Comparison of ENCODE assay signal across 9 cellular contexts in the genomic region with DNA sequence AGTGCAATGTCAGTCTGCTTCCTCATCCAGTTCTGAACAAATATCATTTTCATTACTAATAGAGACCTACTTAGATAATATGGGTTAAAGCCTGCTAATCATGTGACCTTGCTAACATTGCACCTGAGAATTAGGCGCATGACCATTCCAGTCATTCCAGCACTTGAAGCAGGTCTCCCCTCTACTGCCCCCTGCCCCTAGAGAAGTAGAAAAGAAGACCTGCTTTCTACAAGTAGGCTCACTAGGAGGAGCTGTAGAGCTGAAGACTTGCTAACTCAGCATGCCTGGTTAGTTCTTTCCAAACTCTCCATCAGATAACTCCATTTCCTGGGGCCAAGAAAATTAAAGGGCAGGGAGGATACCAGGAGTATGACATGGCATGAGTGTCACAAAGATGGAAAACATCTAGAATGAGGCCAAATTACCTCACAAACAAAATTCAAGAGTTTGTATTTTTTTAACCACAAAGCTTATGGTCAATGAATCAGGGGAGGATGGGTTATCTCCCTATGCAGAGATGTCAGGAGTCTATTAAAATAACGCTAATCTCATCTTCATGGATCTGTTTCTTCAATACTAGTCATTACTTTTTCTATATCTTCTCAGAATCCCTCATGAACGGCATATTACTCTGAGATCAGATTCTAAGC. TPM values are rescaled to one million over a fixed set of nuclear protein-coding genes. Genes with fewer than 3 reads are reported as not detected.
DNase-seq lines count a peak whose midpoint lies in the region; ATAC-seq and TF ChIP-seq lines count a peak whose summit lies in the region.
"Not testable (repeated sequence)": the region's sequence is repeated elsewhere in the genome, so short reads cannot be mapped to it uniquely, and the experiment has no call there.
"Had no signal": no experiment of that assay in that cellular context is flagged by ENCODE, and none has a peak within 500 bp of the region (broad histone marks: within the 10 kb centered on the region; RNA-seq: fewer than 3 reads in every experiment).

No MANE protein-coding gene starts in this region.

- H3K27me3 ChIP-seq in body of pancreas, result not testable (repeated sequence)

- DNase-seq in A172 (ENCODE audit: low spot score), result peak; percentile 81
- peak; percentile 32 for DNase-seq in GM04504 (ENCODE audit: low read depth)
- DNase-seq in KBM-7, result peak; percentile 65
- DNase-seq in NCI-H510A treated with DMSO at 0.1 percent for 48 hours (lab: John Stamatoyannopoulos, UW), result peak; percentile 10
- DNase-seq in T-cell, result peak in 8 of 34 experiments; percentile 2 to 25 (median 9)
- DNase-seq in body of pancreas, result peak in 3 of 4 donors; percentile 20 to 60 (median 54)
- DNase-seq in glomerular visceral epithelial cell (ENCODE audit: extremely low spot score), result peak; percentile 52

- not testable (repeated sequence) for H3K4me3 ChIP-seq in body of pancreas

- H3K4me3 Mint-ChIP-seq in T-cell, nephron: not testable (repeated sequence)

- CTCF ChIA-PET in T-cell (lab: Charles Lee), result interaction anchor here in 1 of 2 donors (0.6 kb wide), 1 partner anchor 68 kb away, joined by 3 read pairs; no protein-coding TSS in a partner anchor

- not testable (repeated sequence) for H3K27ac Mint-ChIP-seq in T-cell, nephron

- not testable (repeated sequence) for H3K4me1 ChIP-seq in body of pancreas

- peak in 6 of 7 experiments; percentile 27 to 87 (median 60) for TF ChIP-seq CTCF in body of pancreas (IDR thresholded peaks at IDR 0.05)
- TF ChIP-seq CTCF in nephron (IDR thresholded peaks at IDR 0.05; ENCODE audit: unreplicated experiment in 3 of 3), result peak; percentile 24 to 58 (median 42)

- not testable (repeated sequence) for H3K9me3 Mint-ChIP-seq in T-cell, nephron

- ATAC-seq in T-cell (replicated peaks in 1 of 4) (peak; percentile 48 to 71 (median 62)), body of pancreas (peak; percentile 71)

- H3K9me3 ChIP-seq in body of pancreas, result not testable (repeated sequence)

- WGBS in body of pancreas, 2 donors, result 41 to 58% methylated on average over 3 of the region's 3 CpGs

- H3K27ac ChIP-seq in body of pancreas, result not testable (repeated sequence)

- not testable (repeated sequence) for H3K4me1 Mint-ChIP-seq in T-cell, nephron

- not testable (repeated sequence) for H3K36me3 ChIP-seq in body of pancreas (replicated peaks in 1 of 2; ENCODE audit: insufficient read depth in 1 of 2, low read depth in 2 of 2)

- not testable (repeated sequence) for TF ChIP-seq POLR2A in body of pancreas (IDR thresholded peaks at IDR 0.05)

- POLR2A ChIA-PET in T-cell (lab: Charles Lee), result not testable (repeated sequence)

- in situ Hi-C loops in KBM-7 (cut with MboI; ENCODE audit: low pct_unique_long_range_greater_than_20kb, low sequenced_read_pairs), result not testable (repeated sequence)

- intact Hi-C loops in body of pancreas (cut with DNase I), result not testable (repeated sequence)

- H3K36me3 Mint-ChIP-seq in T-cell; nephron (ENCODE audit: low read depth): not testable (repeated sequence)

- H3K27me3 Mint-ChIP-seq in T-cell; nephron (ENCODE audit: low read depth): not testable (repeated sequence)

RNA-seq across cellular contexts. Expression of a gene that starts 14.2 kb away (rescaled TPM):
- not detected in 2 replicates for total RNA-seq in A172 (2014; rRNA removed; shearing (Covaris generic))
- not detected for total RNA-seq in T-cell
- total RNA-seq in body of pancreas, result not detected
- total RNA-seq: mononuclear cell had no signal

RNA-seq across cellular contexts. Expression of a gene that starts 31.1 kb away (rescaled TPM):
- total RNA-seq in A172 (2014; rRNA removed; shearing (Covaris generic)), result not detected in 2 replicates
- total RNA-seq in T-cell (not detected), body of pancreas (not detected)
- total RNA-seq: mononuclear cell had no signal
